ENCODE assay signal across 10 cellular contexts in the genomic region with DNA sequence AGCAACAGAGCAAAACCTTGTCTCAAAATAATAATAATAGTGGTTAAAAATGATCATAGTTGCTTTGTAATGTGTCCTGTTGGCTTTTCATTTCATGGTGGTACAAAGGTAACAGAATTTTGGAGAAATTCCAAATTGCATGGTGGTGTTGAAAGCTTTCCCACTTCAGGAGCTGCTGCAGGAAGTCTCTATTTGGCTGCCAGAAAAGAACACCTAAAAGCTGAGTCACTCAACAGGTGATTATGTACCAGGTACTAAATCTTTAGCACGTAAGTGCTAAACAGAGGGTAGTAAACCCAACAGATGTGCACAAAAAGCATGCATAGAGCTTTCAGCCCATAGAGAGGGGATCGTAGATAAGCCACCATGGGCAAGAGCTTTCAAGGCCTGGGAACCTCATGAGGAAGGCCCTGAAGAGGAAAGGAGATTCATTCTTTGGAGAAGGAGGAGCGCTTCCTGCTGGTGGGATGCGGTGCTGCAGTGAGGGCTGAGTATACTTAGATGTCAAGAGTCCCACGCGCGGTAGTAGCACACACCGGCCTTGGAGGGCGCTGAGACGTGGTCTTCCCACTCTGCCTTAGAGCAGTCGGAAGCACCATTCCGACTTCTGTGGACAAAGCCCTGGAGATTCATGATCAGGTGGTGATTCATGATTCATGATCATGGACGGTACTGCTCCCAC.
DNase-seq lines count a peak whose midpoint lies in the region; ATAC-seq, FAIRE-seq and TF ChIP-seq lines count a peak whose summit lies in the region.
"Had no signal": no experiment of that assay in that cellular context is flagged by ENCODE, and none has a peak within 500 bp of the region (broad histone marks: within the 10 kb centered on the region; RNA-seq: fewer than 3 reads in every experiment).

No MANE protein-coding gene starts in this region.

- intact Hi-C loops in left colon (cut with DNase I, micrococcal nuclease): loop anchor here in 1 of 2 donors (10.0 kb wide), 1 partner anchor 167 kb away; no protein-coding TSS in a partner anchor

- POLR2A ChIA-PET in BJ (lab: Charles Lee): no interaction called here

- peak; percentile 22; the same call in 1 of the 2 replicates for TF ChIP-seq CTCF in BJ (IDR thresholded peaks at IDR 0.05; ENCODE audit: insufficient read depth, low read depth, low read length)

- no peaks in the 10 kb centered on the region for H3K27me3 ChIP-seq in BJ (ENCODE audit: control insufficient read depth, insufficient read depth, low read length)
- no peaks in the 10 kb centered on the region for H3K27me3 ChIP-seq in NT2/D1 (ENCODE audit: insufficient read depth, insufficient read length)

- FAIRE-seq in urothelium cell line (lab: Jason Lieb, UNC): peak; percentile 13
- FAIRE-seq: endometrium had no signal

- peaks cover 3% of the 10 kb centered on the region for H3K4me1 ChIP-seq in NT2/D1 (ENCODE audit: insufficient read depth, insufficient read length)
- H3K4me1 ChIP-seq: HAP-1 had no signal

- H3K36me3 ChIP-seq in BJ (ENCODE audit: control insufficient read depth, insufficient read depth, low read length) (no peaks in the 10 kb centered on the region; the same call in 1 of the 2 replicates), NT2/D1 (ENCODE audit: insufficient read depth, insufficient read length, low read length) (peaks cover 23% of the 10 kb centered on the region)
- H3K36me3 ChIP-seq: HAP-1 had no signal

- H3K9me3 Mint-ChIP-seq in activated naive CD4-positive, alpha-beta T cell treated with anti-CD3 and anti-CD28 coated beads, Interleukin-2, amount 50 U/mL, for 72 hours: no peaks in the 10 kb centered on the region

- H3K9me3 ChIP-seq in NT2/D1 (ENCODE audit: insufficient read depth, low read length): no peaks in the 10 kb centered on the region
- H3K9me3 ChIP-seq: HAP-1 had no signal

- H3K9ac ChIP-seq in NT2/D1 (ENCODE audit: insufficient read length, low read depth): no peak overlapping the region

- peaks cover 0 to under 1% of the 10 kb centered on the region in 2 donors for H3K36me3 Mint-ChIP-seq in activated naive CD4-positive, alpha-beta T cell treated with anti-CD3 and anti-CD28 coated beads, Interleukin-2, amount 50 U/mL, for 72 hours

- DNase-seq in BJ (ENCODE audit: low read depth) (no peak), NT2/D1 (ENCODE audit: low read depth, low spot score) (peak; percentile 61), left colon (peak in 1 of 2 donors; percentile 68), urothelium cell line (ENCODE audit: low spot score) (no peak), mucosa of gallbladder (ENCODE audit: low spot score) (no peak), Ammon's horn (ENCODE audit: low spot score) (no peak)
- DNase-seq in activated naive CD4-positive, alpha-beta T cell treated with anti-CD3 and anti-CD28 coated beads, Interleukin-2, amount 50 U/mL, for 72 hours (ENCODE audit: low spot score in 2 of 2): peak in 1 of 2 donors; percentile 59

- ATAC-seq in GM19467 (IDR thresholded peaks at IDR 0.05; ENCODE audit: unreplicated experiment) (peak; percentile 57), left colon (peak; percentile 69)
- peak; percentile 48 to 55 for ATAC-seq in activated naive CD4-positive, alpha-beta T cell treated with anti-CD3 and anti-CD28 coated beads, Interleukin-2, amount 50 U/mL, for 72 hours

- H3K4me3 ChIP-seq in BJ (ENCODE audit: low read depth, low read length): no peak overlapping the region
- H3K4me3 ChIP-seq in NT2/D1 (ENCODE audit: insufficient read length, low read depth): no peak overlapping the region
- H3K4me3 ChIP-seq: HAP-1 had no signal

- H3K27ac Mint-ChIP-seq in activated naive CD4-positive, alpha-beta T cell treated with anti-CD3 and anti-CD28 coated beads, Interleukin-2, amount 50 U/mL, for 72 hours: peak overlapping the region in 1 of 2 donors; percentile 14

- CTCF ChIA-PET in BJ (lab: Yijun Ruan, JAX): interaction anchor here (0.7 to 13.1 kb wide), 4 partner anchors 14 to 175 kb away, joined by 3 to 287 read pairs (median 3); no protein-coding TSS in a partner anchor
